ENCODE assay signal across 2 cellular contexts in genomic region chr14:99532310-99532709, GRCh38.
TF ChIP-seq lines count a peak whose summit lies in the region.

No MANE protein-coding gene starts in this region.

TF ChIP-seq in SK-N-SH, 30 proteins besides CTCF, POLR2A, EP300 and RAD21 (continued from another document):
- TF ChIP-seq SIN3A (IDR thresholded peaks at IDR 0.05; ENCODE audit: borderline replicate concordance, low read depth, low read length), result no peak
- TF ChIP-seq MEF2A (IDR thresholded peaks at IDR 0.05; ENCODE audit: borderline replicate concordance, low read depth), result no peak
- TF ChIP-seq SMC3 (IDR thresholded peaks at IDR 0.05; ENCODE audit: low read depth, low read length), result no peak
- no peak for TF ChIP-seq NRF1 (IDR thresholded peaks at IDR 0.05; ENCODE audit: low read depth, low read length)
- no peak for TF ChIP-seq CHD2 (IDR thresholded peaks at IDR 0.05; ENCODE audit: low read length, partially characterized antibody)
- no peak for TF ChIP-seq PBX3 (IDR thresholded peaks at IDR 0.05)
- no peak for TF ChIP-seq RXRA (IDR thresholded peaks at IDR 0.05; ENCODE audit: borderline replicate concordance, low read depth)
- TF ChIP-seq MAX (IDR thresholded peaks at IDR 0.05; ENCODE audit: low read depth), result no peak
- TF ChIP-seq FOXJ3 (CRISPR knock-in tag; IDR thresholded peaks at IDR 0.05), result no peak
- no peak for TF ChIP-seq IRF3 (IDR thresholded peaks at IDR 0.05; ENCODE audit: low read depth, low read length)
- TF ChIP-seq RFX5 (IDR thresholded peaks at IDR 0.05; ENCODE audit: low read length), result no peak

TF ChIP-seq in SK-N-SH treated with all-trans-retinoic acid at 6 μM for 48 hours, 23 proteins besides CTCF, POLR2A, EP300 and RAD21 (continued from another document):
- TF ChIP-seq PPARA (CRISPR knock-in tag; IDR thresholded peaks at IDR 0.05; ENCODE audit: borderline replicate concordance) (no peak), ISL1 (CRISPR knock-in tag; IDR thresholded peaks at IDR 0.05) (no peak), CREB5 (CRISPR knock-in tag; IDR thresholded peaks at IDR 0.05; ENCODE audit: low read depth) (no peak), SNAI2 (CRISPR knock-in tag; IDR thresholded peaks at IDR 0.05) (no peak), RARB (CRISPR knock-in tag; IDR thresholded peaks at IDR 0.05) (no peak), TOX (CRISPR knock-in tag; IDR thresholded peaks at IDR 0.05; ENCODE audit: borderline replicate concordance) (no peak), BACH2 (CRISPR knock-in tag; IDR thresholded peaks at IDR 0.05; ENCODE audit: borderline replicate concordance) (no peak), GLIS3 (CRISPR knock-in tag; IDR thresholded peaks at IDR 0.05) (no peak), TSHZ2 (CRISPR knock-in tag; IDR thresholded peaks at IDR 0.05) (no peak), ZNF8 (CRISPR knock-in tag; IDR thresholded peaks at IDR 0.05) (no peak), ZFP3 (CRISPR knock-in tag; IDR thresholded peaks at IDR 0.05) (no peak), ZNF565 (CRISPR knock-in tag; conservative IDR thresholded peaks at IDR 0.05; ENCODE audit: low read depth) (no peak), CSDC2 (CRISPR knock-in tag; IDR thresholded peaks at IDR 0.05) (no peak)
TF ChIP-seq in SK-N-SH treated with all-trans-retinoic acid at 6 μM for 48 hours: peak in this region for 0.
